In genomic region chr10:21791276-21791675, GRCh38 we compare ENCODE assay signal across 18 cellular contexts.
DNase-seq lines count a peak whose midpoint lies in the region; ATAC-seq, FAIRE-seq and TF ChIP-seq lines count a peak whose summit lies in the region.
"Had no signal": no experiment of that assay in that cellular context is flagged by ENCODE, and none has a peak within 500 bp of the region (broad histone marks: within the 10 kb centered on the region; RNA-seq: fewer than 3 reads in every experiment).

No MANE protein-coding gene starts in this region.

- ATAC-seq in foreskin keratinocyte, result no peak
- ATAC-seq: GM23338, HCT116 had no signal

- TF ChIP-seq CTCF in bronchial epithelial cell (IDR thresholded peaks at IDR 0.05; ENCODE audit: insufficient read depth, low read length, severe bottlenecking) (no peak), epithelial cell of esophagus (IDR thresholded peaks at IDR 0.05; ENCODE audit: insufficient read depth, low read depth, low read length, missing control alignments) (no peak), foreskin keratinocyte (conservative IDR thresholded peaks at IDR 0.05) (no peak)

- peak; percentile 64 for DNase-seq in bronchial epithelial cell (ENCODE audit: low read depth)
- DNase-seq in epithelial cell of esophagus (ENCODE audit: low read depth), result peak; percentile 45
- peak; percentile 12 to 39 for DNase-seq in foreskin keratinocyte
- DNase-seq in NCI-H1092 treated with DMSO at 0.1 percent for 48 hours (lab: John Stamatoyannopoulos, UW), result no peak
- no peak for DNase-seq in Kasumi-1 (lab: John Stamatoyannopoulos, UW)
- no peak for DNase-seq in nucleus accumbens (lab: John Stamatoyannopoulos, UW)
- DNase-seq: C1 segment of cervical spinal cord; Calu3; CD4-positive, alpha-beta memory T cell; COR-L47; DMS53; DMS79 treated with DMSO at 0.1 percent for 48 hours; GF-D8; H9 had no signal

- no peaks in the 10 kb centered on the region for H3K36me3 ChIP-seq in bronchial epithelial cell (ENCODE audit: control insufficient read depth, insufficient read depth, low read length)

- H3K27me3 ChIP-seq in bronchial epithelial cell (ENCODE audit: control insufficient read depth, insufficient read depth, low read length) (no peaks in the 10 kb centered on the region), foreskin keratinocyte (no peaks in the 10 kb centered on the region)

- H3K4me3 ChIP-seq in bronchial epithelial cell (ENCODE audit: low read depth, low read length), result no peak overlapping the region
- H3K4me3 ChIP-seq in epithelial cell of esophagus (ENCODE audit: low read length), result no peak overlapping the region
- H3K4me3 ChIP-seq: GM23338 had no signal

- H3K4me1 ChIP-seq in foreskin keratinocyte, result no peaks in the 10 kb centered on the region

- no peak for FAIRE-seq in bronchial epithelial cell (lab: Jason Lieb, UNC)
- FAIRE-seq: GM12891, GM18507 had no signal

- no peak overlapping the region for H3K27ac ChIP-seq in foreskin keratinocyte

Comparison
In these comparisons a context has a peak if more than half of its experiments do, and no peak if none do; other contexts are left out.
1. DNase-seq: peak in bronchial epithelial cell (single experiment), epithelial cell of esophagus (single experiment) and foreskin keratinocyte (2 of 2); none in NCI-H1092 treated with DMSO at 0.1 percent for 48 hours (single experiment), Kasumi-1 (0 of 2) and nucleus accumbens (0 of 56).